24 cellular contexts compared by ENCODE assay signal in the genomic region with DNA sequence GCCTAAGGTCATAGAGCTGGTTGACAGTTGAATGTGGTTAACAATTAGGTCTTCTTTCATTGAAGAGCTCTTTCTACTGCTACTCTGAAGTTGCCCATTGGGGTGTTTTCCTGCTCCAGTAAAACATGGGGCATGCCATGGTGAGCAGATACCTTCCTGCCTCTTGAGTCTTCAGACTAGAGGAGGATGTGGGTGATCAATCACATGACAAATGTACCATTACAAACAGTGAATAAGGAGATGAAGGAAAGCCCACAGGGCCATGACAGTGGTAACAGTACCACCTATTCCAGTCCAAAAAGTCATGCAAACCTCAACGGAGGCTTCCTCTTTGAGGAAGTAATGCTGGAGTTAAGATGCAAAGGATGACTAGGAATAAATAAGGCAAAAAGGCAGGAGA.
"Had no signal": no experiment of that assay in that cellular context is flagged by ENCODE, and none has a peak within 500 bp of the region (broad histone marks: within the 10 kb centered on the region; RNA-seq: fewer than 3 reads in every experiment).

No MANE protein-coding gene starts in this region.

- H3K4me1 Mint-ChIP-seq: endodermal cell had no signal

- H3K4me3 Mint-ChIP-seq: brain, endodermal cell, naive B cell had no signal

- H3K9me3 ChIP-seq: mucosa of descending colon, pancreas, right lobe of liver, thoracic aorta, upper lobe of left lung had no signal

- H3K27ac ChIP-seq: epithelial cell of prostate, hepatocyte, neutrophil, pancreas, right lobe of liver, thoracic aorta, upper lobe of left lung had no signal

- H3K9me3 Mint-ChIP-seq: brain, endodermal cell had no signal

- DNase-seq: activated CD4-positive, alpha-beta T cell treated with anti-CD3 and anti-CD28 coated beads, Interleukin-2, amount 50 U/mL, for 1 hour; activated effector memory CD4-positive, alpha-beta T cell treated with Interleukin-2 at 50 U/mL for 16 hours; activated T-cell treated with anti-CD3 and anti-CD28 coated beads, Interleukin-2, amount 50 U/mL, for 1 hour; anterior cingulate cortex; caudate nucleus; endodermal cell; foreskin fibroblast; left cardiac atrium; mesenchymal stem cell; mucosa of descending colon; naive B cell; pancreas; right lobe of liver; small intestine; stimulated activated CD4-positive, alpha-beta T cell treated with anti-CD3 and anti-CD28 coated beads, Interleukin-15, amount 100 ng/mL, for 24 hours; stimulated activated CD4-positive, alpha-beta T cell treated with anti-CD3 and anti-CD28 coated beads, Interleukin-2, amount 100 ng/mL, for 48 hours; SW 1271; T-helper 9 cell had no signal

- H3K36me3 ChIP-seq: pancreas, thoracic aorta had no signal

- H3K27me3 Mint-ChIP-seq: brain, naive B cell had no signal

- H3K4me3 ChIP-seq: hepatocyte, mucosa of descending colon, pancreas, right lobe of liver, thoracic aorta, upper lobe of left lung had no signal

- H3K27me3 ChIP-seq: hepatocyte, neutrophil, pancreas, right lobe of liver, upper lobe of left lung had no signal

- H3K27ac Mint-ChIP-seq: brain, endodermal cell had no signal

- ATAC-seq: left cardiac atrium, mucosa of descending colon, pancreas, right lobe of liver had no signal

- H3K4me1 ChIP-seq: pancreas, upper lobe of left lung had no signal
